ENCODE assay signal across 15 cellular contexts in genomic region chr4:152463562-152463961, GRCh38.
DNase-seq lines count a peak whose midpoint lies in the region; ATAC-seq, FAIRE-seq and TF ChIP-seq lines count a peak whose summit lies in the region.
"Had no signal": no experiment of that assay in that cellular context is flagged by ENCODE, and none has a peak within 500 bp of the region (broad histone marks: within the 10 kb centered on the region; RNA-seq: fewer than 3 reads in every experiment).

No MANE protein-coding gene starts in this region.

- no peak for TF ChIP-seq CTCF in CD14-positive monocyte (IDR thresholded peaks at IDR 0.05)
- TF ChIP-seq CTCF in neural progenitor cell (IDR thresholded peaks at IDR 0.05) = no peak

- H3K36me3 ChIP-seq in neural progenitor cell = no peaks in the 10 kb centered on the region
- H3K36me3 ChIP-seq: adrenal gland, thyroid gland had no signal

- peak; percentile 64 for FAIRE-seq in GM19239 (lab: Jason Lieb, UNC)
- FAIRE-seq: endothelial cell of umbilical vein had no signal

- H3K9ac ChIP-seq in neural progenitor cell = no peak overlapping the region

- no peaks in the 10 kb centered on the region for H3F3A ChIP-seq in neural progenitor cell (ENCODE audit: low read depth)

- H3K4me1 ChIP-seq in neural progenitor cell = no peaks in the 10 kb centered on the region

- H3K4me3 ChIP-seq in neural progenitor cell = no peak overlapping the region
- H3K4me3 ChIP-seq: adrenal gland, thyroid gland had no signal

- H3K4me1 Mint-ChIP-seq in CD14-positive monocyte (peaks cover 80% of the 10 kb centered on the region), naive B cell (peaks cover 57 to 76% (median 65%) of the 10 kb centered on the region in 3 donors), neural progenitor cell (no peaks in the 10 kb centered on the region)
- peaks cover 65% of the 10 kb centered on the region for H3K4me1 Mint-ChIP-seq in activated CD8-positive, alpha-beta T cell treated with anti-CD3 and anti-CD28 coated beads, Interleukin-2, amount 10 ng/mL, durations not matched to agents 7 days and 5 days (ENCODE audit: low read depth)

- no peaks in the 10 kb centered on the region for H3K36me3 Mint-ChIP-seq in CD14-positive monocyte
- H3K36me3 Mint-ChIP-seq in activated CD8-positive, alpha-beta T cell treated with anti-CD3 and anti-CD28 coated beads, Interleukin-2, amount 10 ng/mL, durations not matched to agents 7 days and 5 days (ENCODE audit: low read depth) = peaks cover 18% of the 10 kb centered on the region
- no peaks in the 10 kb centered on the region for H3K36me3 Mint-ChIP-seq in naive B cell
- peaks cover 2% of the 10 kb centered on the region for H3K36me3 Mint-ChIP-seq in neural progenitor cell

- H3K27ac Mint-ChIP-seq in CD14-positive monocyte = peak overlapping the region in 5 of 7 donors; percentile 39 to 86 (median 68)
- H3K27ac Mint-ChIP-seq in activated CD8-positive, alpha-beta T cell treated with anti-CD3 and anti-CD28 coated beads, Interleukin-2, amount 10 ng/mL, durations not matched to agents 7 days and 5 days = peak overlapping the region; percentile 65
- H3K27ac Mint-ChIP-seq in naive B cell = peak overlapping the region; percentile 55 to 97 (median 80)
- H3K27ac Mint-ChIP-seq in neural progenitor cell = no peak overlapping the region

- no peak overlapping the region for H3K4me2 ChIP-seq in neural progenitor cell

- H3K27ac ChIP-seq in neural progenitor cell = no peak overlapping the region
- H3K27ac ChIP-seq: adrenal gland, thyroid gland had no signal

- no peaks in the 10 kb centered on the region for H3K27me3 ChIP-seq in neural progenitor cell
- H3K27me3 ChIP-seq: adrenal gland, thyroid gland had no signal

- no peaks in the 10 kb centered on the region for H4K20me1 ChIP-seq in neural progenitor cell (ENCODE audit: low read depth)

- POLR2A ChIA-PET in activated CD8-positive, alpha-beta T cell treated with anti-CD3 and anti-CD28 coated beads, Interleukin-2, amount 10 ng/mL, durations not matched to agents 7 days and 5 days (lab: Charles Lee) = interaction anchor here (1.3 kb wide), 1 partner anchor 215 kb away, joined by 7 read pairs; no protein-coding TSS in a partner anchor

- CTCF ChIA-PET in activated CD8-positive, alpha-beta T cell treated with anti-CD3 and anti-CD28 coated beads, Interleukin-2, amount 10 ng/mL, durations not matched to agents 7 days and 5 days (lab: Charles Lee) = interaction anchor here (0.9 to 2.1 kb wide), 3 partner anchors 14 to 38 kb away, joined by 3 to 8 read pairs (median 7); no protein-coding TSS in a partner anchor

- H3K4me3 Mint-ChIP-seq in CD14-positive monocyte (peak overlapping the region in 1 of 2 donors; percentile 17), naive B cell (peak overlapping the region in 7 of 8 donors; percentile 15 to 85 (median 53)), neural progenitor cell (no peak overlapping the region)
- no peak overlapping the region for H3K4me3 Mint-ChIP-seq in activated CD8-positive, alpha-beta T cell treated with anti-CD3 and anti-CD28 coated beads, Interleukin-2, amount 10 ng/mL, durations not matched to agents 7 days and 5 days

- H3K9me3 Mint-ChIP-seq in CD14-positive monocyte (peaks cover 0 to 2% (median 0%) of the 10 kb centered on the region in 7 donors), naive B cell (no peaks in the 10 kb centered on the region), neural progenitor cell (no peaks in the 10 kb centered on the region)
- no peaks in the 10 kb centered on the region for H3K9me3 Mint-ChIP-seq in activated CD8-positive, alpha-beta T cell treated with anti-CD3 and anti-CD28 coated beads, Interleukin-2, amount 10 ng/mL, durations not matched to agents 7 days and 5 days (ENCODE audit: insufficient read depth)

- peaks cover 42% of the 10 kb centered on the region for H3K79me2 ChIP-seq in neural progenitor cell (ENCODE audit: low read depth)

- no peak overlapping the region for H2AFZ ChIP-seq in neural progenitor cell (replicated peaks)

- DNase-seq in CD14-positive monocyte (ENCODE audit: low spot score) (no peak), GM19239 (ENCODE audit: insufficient read length, low spot score) (no peak), naive B cell (no peak), NCI-H1694 (lab: John Stamatoyannopoulos, UW) (no peak), NCI-H345 treated with DMSO at 0.1 percent for 48 hours (lab: John Stamatoyannopoulos, UW; ENCODE audit: unreplicated experiment) (no peak), neural progenitor cell (ENCODE audit: low spot score) (no peak)
- no peak for DNase-seq in activated CD8-positive, alpha-beta T cell treated with anti-CD3 and anti-CD28 coated beads, Interleukin-2, amount 10 ng/mL, durations not matched to agents 7 days and 5 days
- DNase-seq: adrenal gland; DMS79; foreskin fibroblast; NCI-H2107; NCI-H774; stimulated activated CD4-positive, alpha-beta T cell treated with anti-CD3 and anti-CD28 coated beads, Interleukin-4, amount 100 ng/mL, for 4 hours; thyroid gland had no signal

- no peak for ATAC-seq in activated CD8-positive, alpha-beta T cell treated with anti-CD3 and anti-CD28 coated beads, Interleukin-2, amount 10 ng/mL, durations not matched to agents 7 days and 5 days
- ATAC-seq in naive B cell (ENCODE audit: low read depth in 2 of 2) = no peak

- intact Hi-C loops in CD14-positive monocyte (cut with micrococcal nuclease) = loop anchor here (10.0 kb wide), 1 partner anchor 71 kb away; the partner anchor contains the start of gene FBXW7 (in 2 of the 2)

- H3K27me3 Mint-ChIP-seq in CD14-positive monocyte (ENCODE audit: low read depth in 3 of 3) = no peaks in the 10 kb centered on the region
- no peaks in the 10 kb centered on the region for H3K27me3 Mint-ChIP-seq in activated CD8-positive, alpha-beta T cell treated with anti-CD3 and anti-CD28 coated beads, Interleukin-2, amount 10 ng/mL, durations not matched to agents 7 days and 5 days (ENCODE audit: low read depth)
- no peaks in the 10 kb centered on the region for H3K27me3 Mint-ChIP-seq in naive B cell
- H3K27me3 Mint-ChIP-seq in neural progenitor cell (ENCODE audit: insufficient read depth, low read depth) = no peaks in the 10 kb centered on the region

- no peaks in the 10 kb centered on the region for H3K9me3 ChIP-seq in neural progenitor cell (ENCODE audit: low read depth)
- H3K9me3 ChIP-seq: adrenal gland, thyroid gland had no signal

Comparison
In these comparisons a context has a peak if more than half of its experiments do, and no peak if none do; other contexts are left out.
1. H3K4me3 Mint-ChIP-seq: peak in naive B cell (7 of 8); none in activated CD8-positive, alpha-beta T cell treated with anti-CD3 and anti-CD28 coated beads, Interleukin-2, amount 10 ng/mL, durations not matched to agents 7 days and 5 days (single experiment) and neural progenitor cell (single experiment).